ENCODE assay signal across 27 cellular contexts in the genomic region with DNA sequence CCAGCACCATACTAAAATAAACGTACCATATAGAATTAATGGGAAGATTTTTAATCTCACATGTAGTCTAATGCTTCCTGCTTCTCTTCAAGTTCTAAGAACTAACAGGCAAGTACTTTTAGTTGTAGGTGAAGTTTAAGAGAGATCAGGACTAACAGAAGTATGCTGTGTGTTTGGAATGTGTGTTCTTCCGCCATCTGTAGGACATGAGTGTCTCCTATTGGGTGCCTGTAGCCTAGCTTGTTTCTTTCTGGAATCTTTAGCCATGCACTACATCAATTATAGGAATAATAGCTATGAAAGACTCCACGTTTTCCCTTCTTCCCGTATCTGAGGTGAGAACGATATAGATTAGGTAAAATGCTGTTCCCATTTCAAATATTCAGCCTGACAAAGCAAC.
A peak's percentile ranks its signal among the peaks of the same experiment; 100 is the strongest.
DNase-seq lines count a peak whose midpoint lies in the region; ATAC-seq and TF ChIP-seq lines count a peak whose summit lies in the region.
"Had no signal": no experiment of that assay in that cellular context is flagged by ENCODE, and none has a peak within 500 bp of the region (broad histone marks: within the 10 kb centered on the region; RNA-seq: fewer than 3 reads in every experiment).

No MANE protein-coding gene starts in this region.

- H3K4me1 Mint-ChIP-seq in activated naive CD4-positive, alpha-beta T cell treated with anti-CD3 and anti-CD28 coated beads, Interleukin-2, amount 50 U/mL, for 24 hours, result peaks cover 54% of the 10 kb centered on the region
- H3K4me1 Mint-ChIP-seq: neural crest cell had no signal

- peak overlapping the region; percentile 31 for H3K27ac Mint-ChIP-seq in activated naive CD4-positive, alpha-beta T cell treated with anti-CD3 and anti-CD28 coated beads, Interleukin-2, amount 50 U/mL, for 24 hours
- H3K27ac Mint-ChIP-seq: activated CD4-positive, alpha-beta T cell treated with anti-CD3 and anti-CD28 coated beads, Interleukin-2, amount 10 ng/mL, durations not matched to agents 7 days and 5 days; activated T-cell treated with anti-CD3 and anti-CD28 coated beads, Interleukin-2, amount 50 U/mL, for 72 hours; B cell; CD8-positive, alpha-beta memory T cell; memory B cell had no signal

- H3K36me3 Mint-ChIP-seq in activated naive CD4-positive, alpha-beta T cell treated with anti-CD3 and anti-CD28 coated beads, Interleukin-2, amount 50 U/mL, for 24 hours, result no peaks in the 10 kb centered on the region
- H3K36me3 Mint-ChIP-seq: memory B cell had no signal

- H3K4me3 ChIP-seq in LNCaP clone FGC (ENCODE audit: low read depth, low read length) (no peak overlapping the region), body of pancreas (no peak overlapping the region)
- H3K4me3 ChIP-seq: A549, cardiac muscle cell, coronary artery had no signal

- H3K27me3 Mint-ChIP-seq in activated naive CD4-positive, alpha-beta T cell treated with anti-CD3 and anti-CD28 coated beads, Interleukin-2, amount 50 U/mL, for 24 hours, result no peaks in the 10 kb centered on the region
- H3K27me3 Mint-ChIP-seq: activated CD4-positive, alpha-beta T cell treated with anti-CD3 and anti-CD28 coated beads, Interleukin-2, amount 10 ng/mL, durations not matched to agents 7 days and 5 days; B cell; CD8-positive, alpha-beta memory T cell had no signal

- no peaks in the 10 kb centered on the region for H3K4me1 ChIP-seq in body of pancreas
- H3K4me1 ChIP-seq: A549, parathyroid adenoma had no signal

- H3K27me3 ChIP-seq in body of pancreas, result no peaks in the 10 kb centered on the region
- H3K27me3 ChIP-seq: cardiac muscle cell had no signal

- no peaks in the 10 kb centered on the region for H3K9me3 ChIP-seq in body of pancreas
- H3K9me3 ChIP-seq: A549 had no signal

- no peaks in the 10 kb centered on the region for H3K36me3 ChIP-seq in body of pancreas (replicated peaks in 1 of 2; ENCODE audit: insufficient read depth in 1 of 2, low read depth in 2 of 2)
- H3K36me3 ChIP-seq: cardiac muscle cell had no signal

- no peak overlapping the region for H3K4me3 Mint-ChIP-seq in activated naive CD4-positive, alpha-beta T cell treated with anti-CD3 and anti-CD28 coated beads, Interleukin-2, amount 50 U/mL, for 24 hours
- H3K4me3 Mint-ChIP-seq: activated CD4-positive, alpha-beta T cell treated with anti-CD3 and anti-CD28 coated beads, Interleukin-2, amount 10 ng/mL, durations not matched to agents 7 days and 5 days; activated T-cell treated with anti-CD3 and anti-CD28 coated beads, Interleukin-2, amount 50 U/mL, for 72 hours; B cell; CD8-positive, alpha-beta memory T cell; neural crest cell had no signal

- intact Hi-C loops in body of pancreas (cut with DNase I) (no loop called here), head of caudate nucleus (cut with DNase I) (no loop called here)

- TF ChIP-seq CTCF in LNCaP clone FGC (IDR thresholded peaks at IDR 0.05; ENCODE audit: control insufficient read depth, extremely low read depth, insufficient read depth), result peak; percentile 28; the same call in 1 of the 2 replicates
- TF ChIP-seq CTCF in body of pancreas (IDR thresholded peaks at IDR 0.05), result peak in 4 of 7 experiments; percentile 16 to 41 (median 26)

- ATAC-seq in body of pancreas, result no peak
- ATAC-seq: A549; activated T-cell treated with anti-CD3 and anti-CD28 coated beads, Interleukin-2, amount 50 U/mL, for 72 hours; esophagus mucosa; left colon had no signal

- TF ChIP-seq POLR2A in body of pancreas (IDR thresholded peaks at IDR 0.05), result no peak

- 72 to 73% methylated on average over 5 of the region's 5 CpGs for WGBS in body of pancreas, 2 donors

- H3K9me3 Mint-ChIP-seq in activated naive CD4-positive, alpha-beta T cell treated with anti-CD3 and anti-CD28 coated beads, Interleukin-2, amount 50 U/mL, for 24 hours, result peaks cover 13% of the 10 kb centered on the region
- H3K9me3 Mint-ChIP-seq: neural crest cell had no signal

- no peak for DNase-seq in activated naive CD4-positive, alpha-beta T cell treated with anti-CD3 and anti-CD28 coated beads, Interleukin-2, amount 50 U/mL, for 16 hours
- DNase-seq in LNCaP clone FGC (ENCODE audit: low read depth) (no peak), body of pancreas (no peak), iPS-NIHi7 (ENCODE audit: extremely low spot score) (peak; percentile 11), H4 (ENCODE audit: low spot score) (no peak), NCI-H1048 (lab: John Stamatoyannopoulos, UW) (no peak), head of caudate nucleus (no peak)
- DNase-seq: activated CD4-positive, alpha-beta T cell treated with anti-CD3 and anti-CD28 coated beads, Interleukin-2, amount 10 ng/mL, durations not matched to agents 7 days and 5 days; activated naive CD4-positive, alpha-beta T cell; activated T-cell treated with anti-CD3 and anti-CD28 coated beads, Interleukin-2, amount 50 U/mL, for 72 hours; CD8-positive, alpha-beta memory T cell; effector memory CD4-positive, alpha-beta T cell; foreskin melanocyte; KG1; left colon; NCI-H187; RPMI8226; stimulated activated CD4-positive, alpha-beta T cell treated with anti-CD3 and anti-CD28 coated beads, Interleukin-2, amount 100 ng/mL, for 48 hours had no signal

- no peak overlapping the region for H3K27ac ChIP-seq in body of pancreas
- H3K27ac ChIP-seq: A549, cardiac muscle cell, coronary artery, parathyroid adenoma had no signal
